In the genomic region with DNA sequence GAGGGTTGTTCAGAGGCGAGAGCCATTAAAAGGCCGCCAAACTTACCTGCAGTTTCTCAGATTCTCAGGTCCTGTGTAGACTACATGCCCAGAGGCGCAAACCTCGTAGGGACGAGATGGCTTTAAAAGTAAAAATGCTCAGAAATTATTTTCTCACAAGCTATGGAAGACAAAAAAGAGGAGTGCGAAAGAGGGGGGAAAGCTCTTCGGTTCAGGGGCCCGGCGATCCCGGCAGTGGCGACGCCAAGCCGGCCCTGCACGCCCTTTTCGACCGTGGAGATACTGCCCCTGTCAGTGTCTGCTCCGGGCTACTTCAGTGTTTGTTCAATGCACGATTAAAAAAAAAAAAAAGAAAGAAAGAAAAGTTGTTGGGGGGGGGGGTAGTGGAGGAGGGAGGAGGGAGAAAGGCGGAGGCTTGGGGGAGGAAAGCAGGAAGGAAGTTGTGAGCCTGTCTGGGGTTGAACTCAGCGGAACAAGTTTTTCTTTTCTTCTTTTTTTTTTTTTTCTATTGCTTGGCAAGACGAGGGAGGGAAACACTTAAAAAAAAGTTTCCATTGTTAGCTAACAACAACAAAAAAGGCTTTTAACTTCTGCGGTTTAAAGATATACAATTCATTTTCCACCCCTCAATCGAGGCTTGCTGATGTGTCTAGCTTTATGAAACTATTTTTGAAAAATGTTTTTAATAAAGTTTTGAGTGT, we compare ENCODE assay signal across 1 cellular context.
A peak's percentile ranks its signal among the peaks of the same experiment; 100 is the strongest.
TF ChIP-seq lines count a peak whose summit lies in the region.

A gene (minus strand): TSS at position 288 of the 701 bp plus-strand sequence. CDS start 1,824 bp downstream, outside the sequence.

TF ChIP-seq in GM12878, 131 proteins besides CTCF, POLR2A, EP300 and RAD21 (continued from another document):
- TF ChIP-seq, protein P1, sequence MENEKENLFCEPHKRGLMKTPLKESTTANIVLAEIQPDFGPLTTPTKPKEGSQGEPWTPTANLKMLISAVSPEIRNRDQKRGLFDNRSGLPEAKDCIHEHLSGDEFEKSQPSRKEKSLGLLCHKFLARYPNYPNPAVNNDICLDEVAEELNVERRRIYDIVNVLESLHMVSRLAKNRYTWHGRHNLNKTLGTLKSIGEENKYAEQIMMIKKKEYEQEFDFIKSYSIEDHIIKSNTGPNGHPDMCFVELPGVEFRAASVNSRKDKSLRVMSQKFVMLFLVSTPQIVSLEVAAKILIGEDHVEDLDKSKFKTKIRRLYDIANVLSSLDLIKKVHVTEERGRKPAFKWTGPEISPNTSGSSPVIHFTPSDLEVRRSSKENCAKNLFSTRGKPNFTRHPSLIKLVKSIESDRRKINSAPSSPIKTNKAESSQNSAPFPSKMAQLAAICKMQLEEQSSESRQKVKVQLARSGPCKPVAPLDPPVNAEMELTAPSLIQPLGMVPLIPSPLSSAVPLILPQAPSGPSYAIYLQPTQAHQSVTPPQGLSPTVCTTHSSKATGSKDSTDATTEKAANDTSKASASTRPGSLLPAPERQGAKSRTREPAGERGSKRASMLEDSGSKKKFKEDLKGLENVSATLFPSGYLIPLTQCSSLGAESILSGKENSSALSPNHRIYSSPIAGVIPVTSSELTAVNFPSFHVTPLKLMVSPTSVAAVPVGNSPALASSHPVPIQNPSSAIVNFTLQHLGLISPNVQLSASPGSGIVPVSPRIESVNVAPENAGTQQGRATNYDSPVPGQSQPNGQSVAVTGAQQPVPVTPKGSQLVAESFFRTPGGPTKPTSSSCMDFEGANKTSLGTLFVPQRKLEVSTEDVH (IDR thresholded peaks at IDR 0.05; ENCODE audit: low read depth, partially characterized antibody) = peak; percentile 47
- TF ChIP-seq ATF7 (IDR thresholded peaks at IDR 0.05; ENCODE audit: low read depth) (peak; percentile 55), RUNX3 (IDR thresholded peaks at IDR 0.05; ENCODE audit: low read length) (peak; percentile 67), GABPA (IDR thresholded peaks at IDR 0.05; ENCODE audit: low read depth) (peak; percentile 69; the same call in 1 of the 2 replicates), NR2F1 (conservative IDR thresholded peaks at IDR 0.05) (no peak), RELA (IDR thresholded peaks at IDR 0.05; ENCODE audit: borderline replicate concordance, partially characterized antibody) (no peak), RCOR1 (conservative IDR thresholded peaks at IDR 0.05; ENCODE audit: low read depth, low read length) (0 out of 2 replicates have a peak, but pooled peaks have one; percentile 61), TCF7 (IDR thresholded peaks at IDR 0.05; ENCODE audit: borderline replicate concordance) (0 out of 2 replicates have a peak, but pooled peaks have one; percentile 28), ESRRA (IDR thresholded peaks at IDR 0.05; ENCODE audit: low read length) (no peak), HCFC1 (IDR thresholded peaks at IDR 0.05; ENCODE audit: low read length) (no peak), ZNF217 (IDR thresholded peaks at IDR 0.05) (no peak), HDAC2 (IDR thresholded peaks at IDR 0.05) (no peak), EED (IDR thresholded peaks at IDR 0.05; ENCODE audit: low read depth) (no peak), CREB1 (IDR thresholded peaks at IDR 0.05; ENCODE audit: low read depth) (0 out of 2 replicates have a peak, but pooled peaks have one; percentile 33), ETV6 (conservative IDR thresholded peaks at IDR 0.05 in 1 of 2, IDR thresholded peaks at IDR 0.05 in 1 of 2; ENCODE audit: borderline replicate concordance in 1 of 2, low read depth in 1 of 2) (peak in 1 of 2 experiments; percentile 64; a peak in 2 of 4 replicates), CHD1 (IDR thresholded peaks at IDR 0.05; ENCODE audit: low read depth, low read length) (no peak), SPI1 (IDR thresholded peaks at IDR 0.05; ENCODE audit: borderline replicate concordance, insufficient read depth, low read depth, low read length) (no peak)
- TF ChIP-seq, protein P2, sequence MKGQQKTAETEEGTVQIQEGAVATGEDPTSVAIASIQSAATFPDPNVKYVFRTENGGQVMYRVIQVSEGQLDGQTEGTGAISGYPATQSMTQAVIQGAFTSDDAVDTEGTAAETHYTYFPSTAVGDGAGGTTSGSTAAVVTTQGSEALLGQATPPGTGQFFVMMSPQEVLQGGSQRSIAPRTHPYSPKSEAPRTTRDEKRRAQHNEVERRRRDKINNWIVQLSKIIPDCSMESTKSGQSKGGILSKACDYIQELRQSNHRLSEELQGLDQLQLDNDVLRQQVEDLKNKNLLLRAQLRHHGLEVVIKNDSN (IDR thresholded peaks at IDR 0.05; ENCODE audit: borderline replicate concordance, extremely low read length, insufficient read depth, low read depth, low read length) = no peak
- TF ChIP-seq, protein P3, sequence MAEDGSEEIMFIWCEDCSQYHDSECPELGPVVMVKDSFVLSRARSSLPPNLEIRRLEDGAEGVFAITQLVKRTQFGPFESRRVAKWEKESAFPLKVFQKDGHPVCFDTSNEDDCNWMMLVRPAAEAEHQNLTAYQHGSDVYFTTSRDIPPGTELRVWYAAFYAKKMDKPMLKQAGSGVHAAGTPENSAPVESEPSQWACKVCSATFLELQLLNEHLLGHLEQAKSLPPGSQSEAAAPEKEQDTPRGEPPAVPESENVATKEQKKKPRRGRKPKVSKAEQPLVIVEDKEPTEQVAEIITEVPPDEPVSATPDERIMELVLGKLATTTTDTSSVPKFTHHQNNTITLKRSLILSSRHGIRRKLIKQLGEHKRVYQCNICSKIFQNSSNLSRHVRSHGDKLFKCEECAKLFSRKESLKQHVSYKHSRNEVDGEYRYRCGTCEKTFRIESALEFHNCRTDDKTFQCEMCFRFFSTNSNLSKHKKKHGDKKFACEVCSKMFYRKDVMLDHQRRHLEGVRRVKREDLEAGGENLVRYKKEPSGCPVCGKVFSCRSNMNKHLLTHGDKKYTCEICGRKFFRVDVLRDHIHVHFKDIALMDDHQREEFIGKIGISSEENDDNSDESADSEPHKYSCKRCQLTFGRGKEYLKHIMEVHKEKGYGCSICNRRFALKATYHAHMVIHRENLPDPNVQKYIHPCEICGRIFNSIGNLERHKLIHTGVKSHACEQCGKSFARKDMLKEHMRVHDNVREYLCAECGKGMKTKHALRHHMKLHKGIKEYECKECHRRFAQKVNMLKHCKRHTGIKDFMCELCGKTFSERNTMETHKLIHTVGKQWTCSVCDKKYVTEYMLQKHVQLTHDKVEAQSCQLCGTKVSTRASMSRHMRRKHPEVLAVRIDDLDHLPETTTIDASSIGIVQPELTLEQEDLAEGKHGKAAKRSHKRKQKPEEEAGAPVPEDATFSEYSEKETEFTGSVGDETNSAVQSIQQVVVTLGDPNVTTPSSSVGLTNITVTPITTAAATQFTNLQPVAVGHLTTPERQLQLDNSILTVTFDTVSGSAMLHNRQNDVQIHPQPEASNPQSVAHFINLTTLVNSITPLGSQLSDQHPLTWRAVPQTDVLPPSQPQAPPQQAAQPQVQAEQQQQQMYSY (CRISPR knock-in tag; IDR thresholded peaks at IDR 0.05) = no peak
- TF ChIP-seq, protein P4, sequence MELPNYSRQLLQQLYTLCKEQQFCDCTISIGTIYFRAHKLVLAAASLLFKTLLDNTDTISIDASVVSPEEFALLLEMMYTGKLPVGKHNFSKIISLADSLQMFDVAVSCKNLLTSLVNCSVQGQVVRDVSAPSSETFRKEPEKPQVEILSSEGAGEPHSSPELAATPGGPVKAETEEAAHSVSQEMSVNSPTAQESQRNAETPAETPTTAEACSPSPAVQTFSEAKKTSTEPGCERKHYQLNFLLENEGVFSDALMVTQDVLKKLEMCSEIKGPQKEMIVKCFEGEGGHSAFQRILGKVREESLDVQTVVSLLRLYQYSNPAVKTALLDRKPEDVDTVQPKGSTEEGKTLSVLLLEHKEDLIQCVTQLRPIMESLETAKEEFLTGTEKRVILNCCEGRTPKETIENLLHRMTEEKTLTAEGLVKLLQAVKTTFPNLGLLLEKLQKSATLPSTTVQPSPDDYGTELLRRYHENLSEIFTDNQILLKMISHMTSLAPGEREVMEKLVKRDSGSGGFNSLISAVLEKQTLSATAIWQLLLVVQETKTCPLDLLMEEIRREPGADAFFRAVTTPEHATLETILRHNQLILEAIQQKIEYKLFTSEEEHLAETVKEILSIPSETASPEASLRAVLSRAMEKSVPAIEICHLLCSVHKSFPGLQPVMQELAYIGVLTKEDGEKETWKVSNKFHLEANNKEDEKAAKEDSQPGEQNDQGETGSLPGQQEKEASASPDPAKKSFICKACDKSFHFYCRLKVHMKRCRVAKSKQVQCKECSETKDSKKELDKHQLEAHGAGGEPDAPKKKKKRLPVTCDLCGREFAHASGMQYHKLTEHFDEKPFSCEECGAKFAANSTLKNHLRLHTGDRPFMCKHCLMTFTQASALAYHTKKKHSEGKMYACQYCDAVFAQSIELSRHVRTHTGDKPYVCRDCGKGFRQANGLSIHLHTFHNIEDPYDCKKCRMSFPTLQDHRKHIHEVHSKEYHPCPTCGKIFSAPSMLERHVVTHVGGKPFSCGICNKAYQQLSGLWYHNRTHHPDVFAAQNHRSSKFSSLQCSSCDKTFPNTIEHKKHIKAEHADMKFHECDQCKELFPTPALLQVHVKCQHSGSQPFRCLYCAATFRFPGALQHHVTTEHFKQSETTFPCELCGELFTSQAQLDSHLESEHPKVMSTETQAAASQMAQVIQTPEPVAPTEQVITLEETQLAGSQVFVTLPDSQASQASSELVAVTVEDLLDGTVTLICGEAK (IDR thresholded peaks at IDR 0.05; ENCODE audit: borderline replicate concordance) = peak; percentile 95
